In genomic region chr14:69712637-69713088, GRCh38 we compare ENCODE assay signal across 8 cellular contexts. TPM values are rescaled to one million over a fixed set of nuclear protein-coding genes. Genes with fewer than 3 reads are reported as not detected.
DNase-seq lines count a peak whose midpoint lies in the region; ATAC-seq lines count a peak whose summit lies in the region.

No MANE protein-coding gene starts in this region.

- no peaks in the 10 kb centered on the region for H3K9me3 Mint-ChIP-seq in activated T-helper 17 cell treated with anti-CD3 and anti-CD28 coated beads, Interleukin-2, amount 50 U/mL, for 72 hours

- peaks cover 21 to 57% (median 51%) of the 10 kb centered on the region in 5 donors for H3K4me1 ChIP-seq in subcutaneous abdominal adipose tissue (ENCODE audit: control insufficient read depth in 5 of 5, insufficient read depth in 5 of 5, low read length in 5 of 5)

- peaks cover 5 to 32% (median 25%) of the 10 kb centered on the region in 5 donors for H3K36me3 ChIP-seq in subcutaneous abdominal adipose tissue (ENCODE audit: control insufficient read depth in 5 of 5, insufficient read depth in 5 of 5, low read length in 5 of 5)

- H3K4me3 ChIP-seq in subcutaneous abdominal adipose tissue (ENCODE audit: low read depth in 1 of 5, low read length in 5 of 5): peak overlapping the region in 2 of 5 donors; percentile 5 to 26

- peak overlapping the region; percentile 19 for H3K4me3 Mint-ChIP-seq in activated T-helper 17 cell treated with anti-CD3 and anti-CD28 coated beads, Interleukin-2, amount 50 U/mL, for 72 hours

- peak overlapping the region; percentile 84 for H3K27ac ChIP-seq in subcutaneous abdominal adipose tissue (ENCODE audit: low read depth, low read length)

- peaks cover 28% of the 10 kb centered on the region for H3K4me1 Mint-ChIP-seq in activated T-helper 17 cell treated with anti-CD3 and anti-CD28 coated beads, Interleukin-2, amount 50 U/mL, for 72 hours

- H3K9me3 ChIP-seq in subcutaneous abdominal adipose tissue (ENCODE audit: control insufficient read depth in 5 of 5, low read length in 5 of 5): no peaks in the 10 kb centered on the region

- DNase-seq in A172 (ENCODE audit: low spot score) (peak; percentile 4), NCI-H1105 treated with DMSO at 0.1 percent for 48 hours (lab: John Stamatoyannopoulos, UW) (peak; percentile 85), iPS-NIHi7 (ENCODE audit: extremely low spot score) (peak; percentile 46), NCI-H1048 (lab: John Stamatoyannopoulos, UW) (no peak), AG08395 (ENCODE audit: low spot score) (no peak)

- peaks cover 94% of the 10 kb centered on the region for H3K36me3 Mint-ChIP-seq in activated T-helper 17 cell treated with anti-CD3 and anti-CD28 coated beads, Interleukin-2, amount 50 U/mL, for 72 hours (ENCODE audit: low read depth)

- no peaks in the 10 kb centered on the region for H3K27me3 Mint-ChIP-seq in activated T-helper 17 cell treated with anti-CD3 and anti-CD28 coated beads, Interleukin-2, amount 50 U/mL, for 72 hours

- ATAC-seq in activated T-helper 17 cell treated with anti-CD3 and anti-CD28 coated beads, Interleukin-2, amount 50 U/mL, for 72 hours (replicated peaks): no peak
- ATAC-seq in HG03342 (IDR thresholded peaks at IDR 0.05; ENCODE audit: unreplicated experiment): no peak

- peak overlapping the region in 3 of 5 donors; percentile 8 to 29 (median 12) for H3K9ac ChIP-seq in subcutaneous abdominal adipose tissue (ENCODE audit: low read length in 5 of 5)

- H3K27ac Mint-ChIP-seq in activated T-helper 17 cell treated with anti-CD3 and anti-CD28 coated beads, Interleukin-2, amount 50 U/mL, for 72 hours: peak overlapping the region; percentile 82

- H3K27me3 ChIP-seq in subcutaneous abdominal adipose tissue (ENCODE audit: control insufficient read depth in 5 of 5, insufficient read depth in 4 of 5, low read length in 5 of 5): no peaks in the 10 kb centered on the region

RNA-seq across cellular contexts. Expression of gene SRSF5, which starts 54.3 kb away (rescaled TPM):
- total RNA-seq in A172 (2014; rRNA removed; shearing (Covaris generic)): 108 and 142 TPM in 2 replicates
- total RNA-seq in activated T-helper 17 cell treated with anti-CD3 and anti-CD28 coated beads, Interleukin-2, amount 50 U/mL, for 72 hours: 100 to 1,000 TPM; 280 to 368 TPM

Comparison
In these comparisons a context has a peak if more than half of its experiments do, and no peak if none do; other contexts are left out.
1. DNase-seq: peak in A172 (single experiment), NCI-H1105 treated with DMSO at 0.1 percent for 48 hours (single experiment) and iPS-NIHi7 (single experiment); none in NCI-H1048 (single experiment) and AG08395 (single experiment).